Comparison of ENCODE assay signal across 10 cellular contexts in the genomic region with DNA sequence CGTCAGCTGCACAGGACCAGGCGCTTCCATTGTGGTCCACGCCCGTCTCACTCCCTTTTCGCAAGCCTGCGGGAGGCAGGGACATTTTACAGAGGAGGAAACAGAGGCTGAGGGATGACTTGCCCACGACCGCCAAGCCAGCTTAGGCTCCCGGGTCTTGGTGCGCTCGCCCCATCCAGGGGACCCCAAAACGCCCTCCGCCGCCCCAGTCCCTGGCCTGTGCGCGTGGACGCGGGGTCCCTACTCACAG. TPM values are rescaled to one million over a fixed set of nuclear protein-coding genes. Genes with fewer than 3 reads are reported as not detected.
A peak's percentile ranks its signal among the peaks of the same experiment; 100 is the strongest.
DNase-seq lines count a peak whose midpoint lies in the region; ATAC-seq, FAIRE-seq and TF ChIP-seq lines count a peak whose summit lies in the region.
"Had no signal": no experiment of that assay in that cellular context is flagged by ENCODE, and none has a peak within 500 bp of the region (broad histone marks: within the 10 kb centered on the region; RNA-seq: fewer than 3 reads in every experiment).

No MANE protein-coding gene starts in this region.

- no peak for TF ChIP-seq RAD21 in K562 (CRISPR knock-in tag; conservative IDR thresholded peaks at IDR 0.05 in 1 of 2, IDR thresholded peaks at IDR 0.05 in 1 of 2)

- H2AFZ ChIP-seq in K562 (ENCODE audit: low read depth, low read length) = peak overlapping the region; percentile 54

- POLR2A ChIA-PET in K562 (lab: Yijun Ruan, JAX) = no interaction called here

- peaks cover 18 to 60% of the 10 kb centered on the region in 2 experiments; a peak in 4 of 5 replicates for H3K4me1 ChIP-seq in K562 (replicated peaks in 1 of 2; ENCODE audit: control insufficient read depth in 2 of 2, insufficient read depth in 2 of 2, low read length in 2 of 2)
- H3K4me1 ChIP-seq in lower lobe of right lung = peaks cover 50% of the 10 kb centered on the region
- H3K4me1 ChIP-seq in thymus (ENCODE audit: control insufficient read depth, insufficient read depth, low read length) = peaks cover 19% of the 10 kb centered on the region

- H3K79me2 ChIP-seq in K562 (ENCODE audit: control insufficient read depth, insufficient read depth, low read length) = no peaks in the 10 kb centered on the region

- peak overlapping the region; percentile 55 for H3K4me3 Mint-ChIP-seq in activated T-cell treated with anti-CD3 and anti-CD28 coated beads, Interleukin-2, amount 50 U/mL, for 24 hours

- H3K4me1 Mint-ChIP-seq in activated T-cell treated with anti-CD3 and anti-CD28 coated beads, Interleukin-2, amount 50 U/mL, for 24 hours (ENCODE audit: low read depth) = peaks cover 29% of the 10 kb centered on the region

- H3K9me3 ChIP-seq in K562 (replicated peaks; ENCODE audit: control insufficient read depth, insufficient read depth, low read depth, low read length) (no peaks in the 10 kb centered on the region), lower lobe of right lung (no peaks in the 10 kb centered on the region), thymus (ENCODE audit: control insufficient read depth) (peaks cover 2% of the 10 kb centered on the region)

- no peaks in the 10 kb centered on the region for H3K9me3 Mint-ChIP-seq in activated T-cell treated with anti-CD3 and anti-CD28 coated beads, Interleukin-2, amount 50 U/mL, for 24 hours

- 19% methylated on average over 18 of the region's 18 CpGs for WGBS in K562 (ENCODE audit: insufficient coverage, low coverage, missing lambda C conversion rate)
- 5% methylated on average over 18 of the region's 18 CpGs for WGBS in thymus

- no peaks in the 10 kb centered on the region for H3K36me3 ChIP-seq in K562 (ENCODE audit: control insufficient read depth, insufficient read depth, low read length)
- H3K36me3 ChIP-seq in lower lobe of right lung = no peaks in the 10 kb centered on the region
- no peaks in the 10 kb centered on the region for H3K36me3 ChIP-seq in thymus (ENCODE audit: control insufficient read depth, insufficient read depth)

- H3K27me3 ChIP-seq in K562 (ENCODE audit: control insufficient read depth in 2 of 2, insufficient read depth in 2 of 2, low read length in 2 of 2) (peaks cover 0 to 26% of the 10 kb centered on the region in 2 experiments; a peak in 2 of 5 replicates), lower lobe of right lung (ENCODE audit: low read depth) (peaks cover 56% of the 10 kb centered on the region), thymus (ENCODE audit: control insufficient read depth, insufficient read depth) (peaks cover 69% of the 10 kb centered on the region)

- FAIRE-seq in K562 (lab: Jason Lieb, UNC) = no peak

- no peak for TF ChIP-seq EP300 in K562 (IDR thresholded peaks at IDR 0.05; ENCODE audit: low read length)

- no peaks in the 10 kb centered on the region for H3K9me1 ChIP-seq in K562 (ENCODE audit: control insufficient read depth, insufficient read depth, low read length)

- TF ChIP-seq POLR2A in K562 (conservative IDR thresholded peaks at IDR 0.05) = no peak

- no peak for ATAC-seq in K562
- no peak for ATAC-seq in lower lobe of right lung
- ATAC-seq in HG02623 (IDR thresholded peaks at IDR 0.05; ENCODE audit: unreplicated experiment) = no peak
- ATAC-seq in GM21786 (IDR thresholded peaks at IDR 0.05; ENCODE audit: unreplicated experiment) = no peak

- no peaks in the 10 kb centered on the region for H3K36me3 Mint-ChIP-seq in activated T-cell treated with anti-CD3 and anti-CD28 coated beads, Interleukin-2, amount 50 U/mL, for 24 hours (ENCODE audit: low read depth)

- in situ Hi-C loops in K562 (cut with MboI) = no loop called here

- TF ChIP-seq CTCF in K562 (IDR thresholded peaks at IDR 0.05 in 2 of 3, conservative IDR thresholded peaks at IDR 0.05 in 1 of 3; ENCODE audit: insufficient read depth in 2 of 3, low read depth in 1 of 3, low read length in 3 of 3) (no peak), lower lobe of right lung (IDR thresholded peaks at IDR 0.05) (no peak)

- peak overlapping the region; percentile 45 for H3K4me2 ChIP-seq in K562 (ENCODE audit: insufficient read depth, low read length)

- CTCF ChIA-PET in K562 (lab: Yijun Ruan, JAX; ENCODE audit: low intra/inter-chr PET ratio) = no interaction called here

- peak overlapping the region in 1 of 2 experiments; percentile 82; a peak in 2 of 4 replicates for H3K9ac ChIP-seq in K562 (ENCODE audit: insufficient read depth in 1 of 2, low read depth in 2 of 2, low read length in 2 of 2)

- no TSS peak for BruUV-seq in K562 (replicated peaks; lab: Mats Ljungman, UMichigan)

- no peaks in the 10 kb centered on the region for H4K20me1 ChIP-seq in K562 (replicated peaks; ENCODE audit: control insufficient read depth, insufficient read depth, low read length)

- H3K4me3 ChIP-seq in K562 (peak overlapping the region; percentile 46), lower lobe of right lung (peak overlapping the region; percentile 72), thymus (ENCODE audit: low read length) (peak overlapping the region; percentile 34)

- H3K27me3 Mint-ChIP-seq in activated T-cell treated with anti-CD3 and anti-CD28 coated beads, Interleukin-2, amount 50 U/mL, for 24 hours = peaks cover 55% of the 10 kb centered on the region

- H3K27ac Mint-ChIP-seq in activated T-cell treated with anti-CD3 and anti-CD28 coated beads, Interleukin-2, amount 50 U/mL, for 24 hours = no peak overlapping the region

- H3K27ac ChIP-seq in K562 (ENCODE audit: extremely low read depth, low read depth, low read length) = no peak overlapping the region
- H3K27ac ChIP-seq in lower lobe of right lung = no peak overlapping the region
- no peak overlapping the region for H3K27ac ChIP-seq in thymus (ENCODE audit: low read depth)

- DNase-seq in activated T-cell treated with anti-CD3 and anti-CD28 coated beads, Interleukin-2, amount 50 U/mL, for 24 hours = no peak
- DNase-seq in activated T-cell treated with anti-CD3 and anti-CD28 coated beads, Interleukin-2, amount 50 U/mL, for 1 hour = no peak
- DNase-seq in K562 (ENCODE audit: extremely low read depth in 1 of 4, low spot score in 3 of 4) (no peak), lower lobe of right lung (no peak), GM19238 (ENCODE audit: insufficient read length, low spot score) (no peak)
- DNase-seq: cortex of kidney had no signal

- intact Hi-C loops in K562 (cut with micrococcal nuclease) (loop anchor here (2.0 to 10.0 kb wide), 3 partner anchors 54 to 479 kb away; no protein-coding TSS in a partner anchor), lower lobe of right lung (cut with DNase I) (no loop called here)

TF ChIP-seq in K562, 482 proteins besides CTCF, POLR2A, EP300 and RAD21:
- TF ChIP-seq TEAD4 (IDR thresholded peaks at IDR 0.05; ENCODE audit: low read length) = no peak
- TF ChIP-seq TEAD4 (CRISPR knock-in tag; IDR thresholded peaks at IDR 0.05; ENCODE audit: borderline replicate concordance) = no peak

RNA-seq across cellular contexts. Expression of gene WNT11, which starts 0.3 kb away (rescaled TPM):
- 0.28 and 0.58 TPM in 2 replicates for total RNA-seq in K562 (2011; cell fraction: chromatin; rRNA removed; ENCODE audit: low replicate concordance)
- 0.33 and 1.1 TPM in 2 replicates for total RNA-seq in K562 (2011; cell fraction: nucleolus; rRNA removed)
- total RNA-seq in K562 (2011; cell fraction: nucleoplasm; rRNA removed) = 0.37 and 0.53 TPM in 2 replicates
- total RNA-seq in K562 (2014; rRNA removed) = not detected in 2 replicates
- total RNA-seq in K562 (2014; rRNA removed; fragmentation: Illumina TruSeq; extraction: Trizol) = not detected in 2 replicates
- total RNA-seq in K562 (2015; rRNA removed; fragmentation: Illumina TruSeq; extraction: Trizol) = not detected in 2 replicates
- 0.09 TPM in 1 of 2 replicates, not detected in the other for total RNA-seq in K562 (2021)
- 0.20 and 0.51 TPM in 2 replicates for polyA plus RNA-seq in K562 (2011; rRNA removed)
- 0.69 and 1.4 TPM in 2 replicates for polyA plus RNA-seq in K562 (2011; cell fraction: cytosol; rRNA removed)
- 0.37 and 0.65 TPM in 2 replicates for polyA plus RNA-seq in K562 (2011; cell fraction: nucleus; rRNA removed)
- 0.22 and 0.37 TPM in 2 replicates for polyA plus RNA-seq in K562 (2012)
- polyA plus RNA-seq in K562 (2014; fragmentation: Illumina TruSeq; extraction: Trizol) = 0.12 TPM in 1 of 2 replicates, not detected in the other
- under 1 TPM in 1 of 2 experiments, not detected in 1; 0.03 TPM for polyA plus RNA-seq in K562 (2014; fragmentation: Nextera tagmentation; extraction: Ambion mirVana)
- 0.05 TPM in 1 of 2 replicates, not detected in the other for polyA plus RNA-seq in K562 (2014; rRNA removed)
- polyA minus RNA-seq in K562 (2011; rRNA and poly(A)+ RNA removed) = 0.28 TPM in 1 of 2 replicates, not detected in the other
- polyA minus RNA-seq in K562 (2011; cell fraction: cytosol; rRNA and poly(A)+ RNA removed) = 1.8 TPM in 1 of 2 replicates, not detected in the other
- 0.56 TPM in 1 of 2 replicates, not detected in the other for polyA minus RNA-seq in K562 (2011; cell fraction: nucleus; rRNA and poly(A)+ RNA removed)
- 9.2 TPM for total RNA-seq in lower lobe of right lung
- 1.1 TPM for polyA plus RNA-seq in thymus
- total RNA-seq: pulmonary artery endothelial cell had no signal
